ENCODE assay signal across 8 cellular contexts in the genomic region with DNA sequence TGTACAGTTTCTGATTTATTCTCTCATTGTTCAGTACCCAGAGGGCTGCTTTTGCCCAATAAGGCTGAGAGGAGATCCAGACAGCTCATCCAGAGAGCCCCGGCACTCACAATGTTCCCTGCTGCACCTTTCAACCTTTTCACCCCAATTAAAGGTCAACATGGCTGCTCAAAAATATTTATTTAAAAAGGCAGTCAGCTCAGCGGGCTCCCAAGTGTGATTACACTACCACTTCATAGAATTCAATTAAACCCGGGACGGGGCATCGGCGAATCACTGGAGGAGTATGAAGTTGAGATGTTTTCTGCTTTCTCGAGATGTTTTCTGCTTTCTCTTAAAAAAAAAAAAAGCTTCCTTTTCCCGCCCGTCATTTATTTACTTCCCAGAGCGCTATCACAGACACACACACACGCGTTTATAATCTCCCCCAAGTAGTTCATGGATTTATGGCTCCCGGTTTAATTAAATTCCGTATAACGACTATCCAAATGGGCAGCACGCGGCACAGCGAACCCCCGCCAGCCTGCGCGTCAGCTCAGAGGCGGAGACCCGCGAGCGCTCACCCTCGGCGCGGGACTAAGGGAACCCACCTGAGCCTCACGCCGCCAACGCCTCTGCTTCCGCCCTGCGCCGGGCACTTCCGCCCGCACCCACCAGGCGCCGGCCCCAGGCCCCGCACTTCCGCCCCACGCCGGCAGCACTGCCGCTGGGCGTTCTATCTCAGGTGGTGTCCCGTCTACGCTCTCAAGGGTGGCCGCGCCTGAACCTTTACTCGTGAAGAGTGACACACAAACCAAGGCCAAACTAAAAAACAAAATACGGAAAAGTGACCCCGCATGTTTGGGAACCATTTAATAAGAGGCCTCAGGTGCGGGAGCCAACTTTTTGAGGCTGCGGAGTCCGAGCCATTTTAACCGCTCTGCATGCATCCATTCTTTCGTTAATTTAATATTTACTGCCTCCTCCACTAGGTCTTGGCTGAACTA. TPM values are rescaled to one million over a fixed set of nuclear protein-coding genes. Genes with fewer than 3 reads are reported as not detected.
DNase-seq lines count a peak whose midpoint lies in the region; ATAC-seq and TF ChIP-seq lines count a peak whose summit lies in the region.

A gene (minus strand): TSS at position 642 of the 986 bp plus-strand sequence. CDS start 14,507 bp downstream, outside the sequence.

- H3K4me1 ChIP-seq in hepatocyte (ENCODE audit: insufficient read depth) = peaks cover 10% of the 10 kb centered on the region

- H3K27me3 ChIP-seq in HL-60 (ENCODE audit: insufficient read depth, poor library complexity, severe bottlenecking) (no peaks in the 10 kb centered on the region), hepatocyte (no peaks in the 10 kb centered on the region)

- no peaks in the 10 kb centered on the region for H3K9me3 ChIP-seq in hepatocyte (ENCODE audit: low read depth)

- no peaks in the 10 kb centered on the region for H3K9me2 ChIP-seq in hepatocyte (replicated peaks; ENCODE audit: insufficient read depth)

- H3K27me3 Mint-ChIP-seq in T-cell = no peaks in the 10 kb centered on the region
- no peaks in the 10 kb centered on the region for H3K27me3 Mint-ChIP-seq in activated naive CD8-positive, alpha-beta T cell treated with anti-CD3 and anti-CD28 coated beads, Interleukin-2, amount 50 U/mL, for 24 hours

- DNase-seq in CMK (ENCODE audit: low read depth) (peak; percentile 43), GM20000 (ENCODE audit: low spot score) (peak; percentile 78), HL-60 (ENCODE audit: low read depth in 1 of 2, low spot score in 1 of 2) (peak; percentile 35 to 54), T-cell (peak; percentile 29 to 74 (median 55)), hepatocyte (ENCODE audit: low spot score) (no peak), COLO829 (ENCODE audit: low spot score) (no peak)
- DNase-seq in activated naive CD8-positive, alpha-beta T cell treated with anti-CD3 and anti-CD28 coated beads, Interleukin-2, amount 50 U/mL, for 24 hours = peak; percentile 81
- peak; percentile 44 to 72 (median 61) for DNase-seq in stimulated activated CD4-positive, alpha-beta T cell treated with anti-CD3 and anti-CD28 coated beads, Interleukin-12 subunit alpha, Interleukin-12 subunit beta, amount 100 ng/mL, for 48 hours (ENCODE audit: low read depth in 2 of 3, low spot score in 1 of 3)

- WGBS in hepatocyte (ENCODE audit: low lambda C conversion rate, missing lambda C conversion rate) = 87% methylated on average over 56 of the region's 56 CpGs

- peak within 1 kb of the TSS; percentile 55 for H3K4me2 ChIP-seq in hepatocyte

- peaks cover 0 to 4% (median 0%) of the 10 kb centered on the region in 3 donors for H3K9me3 Mint-ChIP-seq in T-cell
- H3K9me3 Mint-ChIP-seq in activated naive CD8-positive, alpha-beta T cell treated with anti-CD3 and anti-CD28 coated beads, Interleukin-2, amount 50 U/mL, for 24 hours = no peaks in the 10 kb centered on the region

- H3K36me3 Mint-ChIP-seq in T-cell = peaks cover 16% of the 10 kb centered on the region
- peaks cover 19% of the 10 kb centered on the region for H3K36me3 Mint-ChIP-seq in activated naive CD8-positive, alpha-beta T cell treated with anti-CD3 and anti-CD28 coated beads, Interleukin-2, amount 50 U/mL, for 24 hours (ENCODE audit: low read depth)

- POLR2A ChIA-PET in T-cell (lab: Charles Lee) = interaction anchor here in 1 of 2 donors (0.5 to 0.6 kb wide), 4 partner anchors 8 to 1107 kb away, joined by 3 to 9 read pairs (median 4); no protein-coding TSS in a partner anchor

- no peak within 1 kb of the TSS for H2AFZ ChIP-seq in hepatocyte

- peak; percentile 84 to 99 (median 96) for ATAC-seq in T-cell (replicated peaks in 1 of 4)
- peak; percentile 99 for ATAC-seq in activated naive CD8-positive, alpha-beta T cell treated with anti-CD3 and anti-CD28 coated beads, Interleukin-2, amount 50 U/mL, for 24 hours

- H3K4me3 ChIP-seq in HL-60 (replicated peaks; ENCODE audit: insufficient read depth, low read length) (peak within 1 kb of the TSS; percentile 62), hepatocyte (no peak within 1 kb of the TSS)

- TF ChIP-seq CTCF in GM20000 (IDR thresholded peaks at IDR 0.05; ENCODE audit: extremely low read depth, missing control alignments) (no peak), HL-60 (IDR thresholded peaks at IDR 0.05; ENCODE audit: insufficient read depth, low read length) (no peak), hepatocyte (IDR thresholded peaks at IDR 0.05; ENCODE audit: poor library complexity) (no peak)

- peak within 1 kb of the TSS; percentile 90 to 92 (median 91) for H3K4me3 Mint-ChIP-seq in T-cell
- peak within 1 kb of the TSS; percentile 89 for H3K4me3 Mint-ChIP-seq in activated naive CD8-positive, alpha-beta T cell treated with anti-CD3 and anti-CD28 coated beads, Interleukin-2, amount 50 U/mL, for 24 hours

- H4K20me1 ChIP-seq in hepatocyte (ENCODE audit: insufficient read depth, poor library complexity, severe bottlenecking) = no peaks in the 10 kb centered on the region

- H3K27ac ChIP-seq in HL-60 (replicated peaks) (peak within 1 kb of the TSS; percentile 59), hepatocyte (no peak within 1 kb of the TSS)

- peaks cover 23 to 36% (median 27%) of the 10 kb centered on the region in 3 donors for H3K4me1 Mint-ChIP-seq in T-cell
- H3K4me1 Mint-ChIP-seq in activated naive CD8-positive, alpha-beta T cell treated with anti-CD3 and anti-CD28 coated beads, Interleukin-2, amount 50 U/mL, for 24 hours = peaks cover 13% of the 10 kb centered on the region

- no peaks in the 10 kb centered on the region for H3K79me2 ChIP-seq in hepatocyte

- CTCF ChIA-PET in T-cell (lab: Charles Lee) = interaction anchor here (0.6 to 1.2 kb wide), 4 partner anchors 9 to 296 kb away, joined by 3 to 9 read pairs (median 3); a partner anchor contains a TSS

- no peaks in the 10 kb centered on the region for H3K36me3 ChIP-seq in hepatocyte (replicated peaks; ENCODE audit: insufficient read depth, low read depth)

- H3K27ac Mint-ChIP-seq in T-cell = peak within 1 kb of the TSS; percentile 84 to 92
- peak within 1 kb of the TSS; percentile 93 for H3K27ac Mint-ChIP-seq in activated naive CD8-positive, alpha-beta T cell treated with anti-CD3 and anti-CD28 coated beads, Interleukin-2, amount 50 U/mL, for 24 hours

RNA-seq across cellular contexts. Expression of the gene that starts here (rescaled TPM):
- total RNA-seq in T-cell = 10 to 100 TPM in 4 of 5 donors, 1 to 10 TPM in 1; 7.4 to 13.5 (median 11.5) TPM
- total RNA-seq in hepatocyte = 0.23 and 0.24 TPM in 2 replicates
- 0.57 and 1.7 TPM in 2 replicates for polyA plus RNA-seq in hepatocyte

Comparison
In these comparisons a context has a peak if more than half of its experiments do, and no peak if none do; other contexts are left out.
1. DNase-seq: peak in CMK (single experiment), GM20000 (single experiment), HL-60 (2 of 2), T-cell (34 of 34), activated naive CD8-positive, alpha-beta T cell treated with anti-CD3 and anti-CD28 coated beads, Interleukin-2, amount 50 U/mL, for 24 hours (single experiment) and stimulated activated CD4-positive, alpha-beta T cell treated with anti-CD3 and anti-CD28 coated beads, Interleukin-12 subunit alpha, Interleukin-12 subunit beta, amount 100 ng/mL, for 48 hours (3 of 3); none in hepatocyte (single experiment) and COLO829 (single experiment).